Comparison of ENCODE assay signal across 24 cellular contexts in the genomic region with DNA sequence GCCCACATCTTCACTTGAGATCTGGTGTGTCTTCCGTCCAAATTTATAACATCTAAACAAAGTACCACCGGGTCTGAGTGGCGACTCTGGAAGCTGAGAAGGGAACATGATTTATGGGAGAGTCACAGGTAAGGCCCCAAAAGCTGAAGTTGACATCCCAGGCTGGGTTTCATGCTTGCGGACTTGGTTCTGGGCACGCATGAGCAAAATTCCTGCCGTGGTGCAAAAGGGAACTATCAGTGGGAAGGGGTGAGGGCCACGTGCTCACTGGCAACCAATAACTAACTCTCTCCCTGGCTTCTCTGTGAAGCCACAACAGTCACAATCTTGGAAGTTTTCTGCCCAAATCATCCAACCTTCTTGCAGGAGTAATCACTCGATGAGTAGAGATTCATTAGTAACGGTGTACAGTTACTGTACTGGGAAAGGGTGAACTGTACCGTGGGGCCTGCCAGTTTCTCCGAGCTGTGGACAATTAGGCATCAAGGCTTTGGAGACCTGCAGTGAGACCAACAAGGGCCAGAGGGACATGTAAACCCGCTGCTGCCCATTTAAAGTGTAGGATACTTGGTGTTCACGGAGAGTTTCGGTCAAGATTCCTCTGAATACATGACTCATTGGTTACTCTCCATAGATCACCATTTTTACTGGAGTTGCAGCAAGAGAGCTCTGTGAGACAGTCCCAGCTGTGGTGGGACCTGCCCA.
"Had no signal": no experiment of that assay in that cellular context is flagged by ENCODE, and none has a peak within 500 bp of the region (broad histone marks: within the 10 kb centered on the region; RNA-seq: fewer than 3 reads in every experiment).

No MANE protein-coding gene starts in this region.

- H3K27ac Mint-ChIP-seq: immature natural killer cell; naive thymus-derived CD4-positive, alpha-beta T cell; stimulated activated effector memory CD8-positive, alpha-beta T cell treated with anti-CD3 and anti-CD28 coated beads, Interleukin-12 subunit alpha, Interleukin-12 subunit beta, amount 100 ng/mL, for 72 hours; type B pancreatic cell had no signal

- H3K9me3 Mint-ChIP-seq: immature natural killer cell; naive thymus-derived CD4-positive, alpha-beta T cell; stimulated activated effector memory CD8-positive, alpha-beta T cell treated with anti-CD3 and anti-CD28 coated beads, Interleukin-12 subunit alpha, Interleukin-12 subunit beta, amount 100 ng/mL, for 72 hours; type B pancreatic cell had no signal

- H3K36me3 ChIP-seq: left ventricle myocardium inferior, lower lobe of right lung, prostate gland, right atrium auricular region, thoracic aorta had no signal

- H3K4me3 ChIP-seq: dorsolateral prefrontal cortex, left ventricle myocardium inferior, lower lobe of right lung, prostate gland, right atrium auricular region, smooth muscle cell, thoracic aorta had no signal

- H3K4me1 ChIP-seq: lower lobe of right lung, prostate gland, right atrium auricular region had no signal

- H3K4me2 ChIP-seq: smooth muscle cell had no signal

- H3K4me3 Mint-ChIP-seq: immature natural killer cell; naive thymus-derived CD4-positive, alpha-beta T cell; nephron; stimulated activated effector memory CD8-positive, alpha-beta T cell treated with anti-CD3 and anti-CD28 coated beads, Interleukin-12 subunit alpha, Interleukin-12 subunit beta, amount 100 ng/mL, for 72 hours; type B pancreatic cell had no signal

- ATAC-seq: esophagus mucosa; left colon; lower lobe of right lung; naive thymus-derived CD4-positive, alpha-beta T cell had no signal

- DNase-seq: central memory CD4-positive, alpha-beta T cell; dorsolateral prefrontal cortex; effector CD4-positive, alpha-beta T cell; foreskin melanocyte; hypothalamus; immature natural killer cell; islet precursor cell; kidney glomerular epithelial cell; left colon; lower lobe of right lung; naive thymus-derived CD4-positive, alpha-beta T cell; nucleus accumbens; stimulated activated CD4-positive, alpha-beta T cell treated with anti-CD3 and anti-CD28 coated beads, Interleukin-2, amount 100 ng/mL, for 24 hours; stimulated activated CD4-positive, alpha-beta T cell treated with anti-CD3 and anti-CD28 coated beads, Interleukin-4, amount 100 ng/mL, for 24 hours; stimulated activated naive CD4-positive, alpha-beta T cell treated with Interleukin-2 at 50 U/mL for 16 hours had no signal

- H3K27ac ChIP-seq: left ventricle myocardium inferior, lower lobe of right lung, prostate gland had no signal

- H3K27me3 Mint-ChIP-seq: type B pancreatic cell had no signal

- H3K36me3 Mint-ChIP-seq: immature natural killer cell; naive thymus-derived CD4-positive, alpha-beta T cell; stimulated activated effector memory CD8-positive, alpha-beta T cell treated with anti-CD3 and anti-CD28 coated beads, Interleukin-12 subunit alpha, Interleukin-12 subunit beta, amount 100 ng/mL, for 72 hours had no signal

- H3K4me1 Mint-ChIP-seq: immature natural killer cell had no signal

- H3K27me3 ChIP-seq: dorsolateral prefrontal cortex, right atrium auricular region had no signal

- H3K9me3 ChIP-seq: left ventricle myocardium inferior, lower lobe of right lung, prostate gland, right atrium auricular region, thoracic aorta had no signal
